Comparison of ENCODE assay signal across 8 cellular contexts in genomic region chr1:206606867-206607266, GRCh38. TPM values are rescaled to one million over a fixed set of nuclear protein-coding genes. Genes with fewer than 3 reads are reported as not detected.
A peak's percentile ranks its signal among the peaks of the same experiment; 100 is the strongest.
DNase-seq lines count a peak whose midpoint lies in the region; ATAC-seq, FAIRE-seq and TF ChIP-seq lines count a peak whose summit lies in the region.

No MANE protein-coding gene starts in this region.

- peaks cover 45% of the 10 kb centered on the region for H3K4me1 Mint-ChIP-seq in activated CD8-positive, alpha-beta T cell treated with anti-CD3 and anti-CD28 coated beads for 36 hours (ENCODE audit: low read depth)
- H3K4me1 Mint-ChIP-seq in activated CD8-positive, alpha-beta T cell treated with anti-CD3 and anti-CD28 coated beads, Interleukin-2, amount 10 ng/mL, durations not matched to agents 7 days and 5 days (ENCODE audit: low read depth): peaks cover 34% of the 10 kb centered on the region
- H3K4me1 Mint-ChIP-seq in astrocyte (ENCODE audit: low read depth, unreplicated experiment): peaks cover 5% of the 10 kb centered on the region
- H3K4me1 Mint-ChIP-seq in natural killer cell treated with Interleukin-12 subunit alpha and Interleukin-12 subunit beta and Interleukin-15 and Interleukin-18, amount 100 ng/mL, for 72 hours (ENCODE audit: low read depth in 2 of 2): peaks cover 42 to 45% of the 10 kb centered on the region in 2 donors

- CTCF ChIA-PET in activated CD8-positive, alpha-beta T cell treated with anti-CD3 and anti-CD28 coated beads for 36 hours (lab: Charles Lee): interaction anchor here (0.6 to 5.6 kb wide), 25 partner anchors 8 to 199 kb away, joined by 3 to 84 read pairs (median 6); partner anchors contain the start of gene DYRK3
- CTCF ChIA-PET in activated CD8-positive, alpha-beta T cell treated with anti-CD3 and anti-CD28 coated beads, Interleukin-2, amount 10 ng/mL, durations not matched to agents 7 days and 5 days (lab: Charles Lee): interaction anchor here (0.9 to 9.7 kb wide), 13 partner anchors 8 to 375 kb away, joined by 3 to 199 read pairs (median 5); partner anchors contain the start of gene DYRK3

- no peak for FAIRE-seq in astrocyte (lab: Jason Lieb, UNC)

- H3K27me3 Mint-ChIP-seq in activated CD8-positive, alpha-beta T cell treated with anti-CD3 and anti-CD28 coated beads for 36 hours: no peaks in the 10 kb centered on the region
- no peaks in the 10 kb centered on the region for H3K27me3 Mint-ChIP-seq in activated CD8-positive, alpha-beta T cell treated with anti-CD3 and anti-CD28 coated beads, Interleukin-2, amount 10 ng/mL, durations not matched to agents 7 days and 5 days (ENCODE audit: low read depth)
- no peaks in the 10 kb centered on the region for H3K27me3 Mint-ChIP-seq in astrocyte (ENCODE audit: low read depth, unreplicated experiment)
- H3K27me3 Mint-ChIP-seq in natural killer cell treated with Interleukin-12 subunit alpha and Interleukin-12 subunit beta and Interleukin-15 and Interleukin-18, amount 100 ng/mL, for 72 hours: no peaks in the 10 kb centered on the region

- POLR2A ChIA-PET in activated CD8-positive, alpha-beta T cell treated with anti-CD3 and anti-CD28 coated beads for 36 hours (lab: Charles Lee): interaction anchor here (0.7 to 1.0 kb wide), 3 partner anchors 15 to 34 kb away, joined by 3 to 4 read pairs (median 3); no protein-coding TSS in a partner anchor
- POLR2A ChIA-PET in activated CD8-positive, alpha-beta T cell treated with anti-CD3 and anti-CD28 coated beads, Interleukin-2, amount 10 ng/mL, durations not matched to agents 7 days and 5 days (lab: Charles Lee): no interaction called here

- H3K27me3 ChIP-seq in astrocyte (ENCODE audit: insufficient read depth, low read length): no peaks in the 10 kb centered on the region

- no peaks in the 10 kb centered on the region for H3K9me3 Mint-ChIP-seq in activated CD8-positive, alpha-beta T cell treated with anti-CD3 and anti-CD28 coated beads for 36 hours
- no peaks in the 10 kb centered on the region for H3K9me3 Mint-ChIP-seq in activated CD8-positive, alpha-beta T cell treated with anti-CD3 and anti-CD28 coated beads, Interleukin-2, amount 10 ng/mL, durations not matched to agents 7 days and 5 days (ENCODE audit: insufficient read depth)
- H3K9me3 Mint-ChIP-seq in astrocyte (ENCODE audit: unreplicated experiment): no peaks in the 10 kb centered on the region
- H3K9me3 Mint-ChIP-seq in natural killer cell treated with Interleukin-12 subunit alpha and Interleukin-12 subunit beta and Interleukin-15 and Interleukin-18, amount 100 ng/mL, for 72 hours: no peaks in the 10 kb centered on the region

- H3K4me1 ChIP-seq in astrocyte (ENCODE audit: insufficient read depth, low read length): peaks cover 7% of the 10 kb centered on the region

- TF ChIP-seq CTCF in activated CD8-positive, alpha-beta T cell treated with anti-CD3 and anti-CD28 coated beads for 36 hours (IDR thresholded peaks at IDR 0.05): peak; percentile 53
- peak; percentile 70 for TF ChIP-seq CTCF in astrocyte (IDR thresholded peaks at IDR 0.05; ENCODE audit: insufficient read depth, low read depth, low read length)

- H3K4me3 Mint-ChIP-seq in activated CD8-positive, alpha-beta T cell treated with anti-CD3 and anti-CD28 coated beads for 36 hours: no peak overlapping the region
- no peak overlapping the region for H3K4me3 Mint-ChIP-seq in activated CD8-positive, alpha-beta T cell treated with anti-CD3 and anti-CD28 coated beads, Interleukin-2, amount 10 ng/mL, durations not matched to agents 7 days and 5 days
- H3K4me3 Mint-ChIP-seq in astrocyte (ENCODE audit: unreplicated experiment): no peak overlapping the region
- H3K4me3 Mint-ChIP-seq in natural killer cell treated with Interleukin-12 subunit alpha and Interleukin-12 subunit beta and Interleukin-15 and Interleukin-18, amount 100 ng/mL, for 72 hours: no peak overlapping the region

- no peak overlapping the region for H2AFZ ChIP-seq in astrocyte (ENCODE audit: low read depth, low read length)

- H3K27ac ChIP-seq in astrocyte (ENCODE audit: low read depth, low read length): no peak overlapping the region

- H3K4me2 ChIP-seq in astrocyte (ENCODE audit: low read length): no peak overlapping the region

- H3K4me3 ChIP-seq in astrocyte (ENCODE audit: insufficient read depth, low read depth, low read length): no peak overlapping the region

- no peak for ATAC-seq in activated CD8-positive, alpha-beta T cell treated with anti-CD3 and anti-CD28 coated beads for 36 hours
- ATAC-seq in activated CD8-positive, alpha-beta T cell treated with anti-CD3 and anti-CD28 coated beads, Interleukin-2, amount 10 ng/mL, durations not matched to agents 7 days and 5 days: no peak
- ATAC-seq in natural killer cell treated with Interleukin-12 subunit alpha and Interleukin-12 subunit beta and Interleukin-15 and Interleukin-18, amount 100 ng/mL, for 72 hours: no peak
- no peak for ATAC-seq in GM18870 (IDR thresholded peaks at IDR 0.05; ENCODE audit: unreplicated experiment)
- no peak for ATAC-seq in left cardiac atrium
- ATAC-seq in HG03097 (IDR thresholded peaks at IDR 0.05; ENCODE audit: low FRiP score, unreplicated experiment): no peak

- H3K79me2 ChIP-seq in astrocyte (ENCODE audit: insufficient read depth, low read length): peaks cover 12% of the 10 kb centered on the region

- H3K36me3 Mint-ChIP-seq in activated CD8-positive, alpha-beta T cell treated with anti-CD3 and anti-CD28 coated beads for 36 hours (ENCODE audit: low read depth): peaks cover 67% of the 10 kb centered on the region
- H3K36me3 Mint-ChIP-seq in activated CD8-positive, alpha-beta T cell treated with anti-CD3 and anti-CD28 coated beads, Interleukin-2, amount 10 ng/mL, durations not matched to agents 7 days and 5 days (ENCODE audit: low read depth): peaks cover 42% of the 10 kb centered on the region
- H3K36me3 Mint-ChIP-seq in astrocyte (ENCODE audit: low read depth, unreplicated experiment): peaks cover 8% of the 10 kb centered on the region
- H3K36me3 Mint-ChIP-seq in natural killer cell treated with Interleukin-12 subunit alpha and Interleukin-12 subunit beta and Interleukin-15 and Interleukin-18, amount 100 ng/mL, for 72 hours: peaks cover 29% of the 10 kb centered on the region

- no peak overlapping the region for H3K9ac ChIP-seq in astrocyte (ENCODE audit: low read length)

- intact Hi-C loops in activated CD8-positive, alpha-beta T cell treated with anti-CD3 and anti-CD28 coated beads for 36 hours (cut with micrococcal nuclease): loop anchor here (10.0 kb wide), 1 partner anchor 58 kb away; no protein-coding TSS in a partner anchor
- intact Hi-C loops in left cardiac atrium (cut with DNase I): no loop called here

- H3K36me3 ChIP-seq in astrocyte (ENCODE audit: insufficient read depth, low read length): peaks cover 11% of the 10 kb centered on the region

- H3K27ac Mint-ChIP-seq in activated CD8-positive, alpha-beta T cell treated with anti-CD3 and anti-CD28 coated beads for 36 hours: peak overlapping the region; percentile 36
- H3K27ac Mint-ChIP-seq in activated CD8-positive, alpha-beta T cell treated with anti-CD3 and anti-CD28 coated beads, Interleukin-2, amount 10 ng/mL, durations not matched to agents 7 days and 5 days: no peak overlapping the region
- no peak overlapping the region for H3K27ac Mint-ChIP-seq in astrocyte (ENCODE audit: unreplicated experiment)
- peak overlapping the region; percentile 41 to 98 for H3K27ac Mint-ChIP-seq in natural killer cell treated with Interleukin-12 subunit alpha and Interleukin-12 subunit beta and Interleukin-15 and Interleukin-18, amount 100 ng/mL, for 72 hours

- no peaks in the 10 kb centered on the region for H3K9me3 ChIP-seq in astrocyte (ENCODE audit: insufficient read depth, low read depth, low read length)

- H4K20me1 ChIP-seq in astrocyte (ENCODE audit: insufficient read depth, low read length): no peaks in the 10 kb centered on the region

- DNase-seq in activated CD8-positive, alpha-beta T cell treated with anti-CD3 and anti-CD28 coated beads for 36 hours: peak; percentile 49
- DNase-seq in activated CD8-positive, alpha-beta T cell treated with anti-CD3 and anti-CD28 coated beads, Interleukin-2, amount 10 ng/mL, durations not matched to agents 7 days and 5 days: no peak
- DNase-seq in MV-4-11 (lab: John Stamatoyannopoulos, UW) (peak; percentile 22), astrocyte (ENCODE audit: low read depth) (peak; percentile 12), left cardiac atrium (no peak)
- no peak for DNase-seq in natural killer cell treated with Interleukin-12 subunit alpha and Interleukin-12 subunit beta and Interleukin-15 and Interleukin-18, amount 100 ng/mL, for 72 hours (ENCODE audit: low spot score)

RNA-seq across cellular contexts. Expression of gene EIF2D, which starts 5.4 kb away (rescaled TPM):
- 100 to 1,000 TPM; 100 to 102 TPM for total RNA-seq in activated CD8-positive, alpha-beta T cell treated with anti-CD3 and anti-CD28 coated beads for 36 hours
- total RNA-seq in activated CD8-positive, alpha-beta T cell treated with anti-CD3 and anti-CD28 coated beads, Interleukin-2, amount 10 ng/mL, durations not matched to agents 7 days and 5 days: 10 to 100 TPM; 41.6 to 45.1 TPM
- total RNA-seq in astrocyte (27.3 and 33.6 TPM in 2 replicates), left cardiac atrium (10 to 100 TPM; 22.9 to 27.8 TPM)
- total RNA-seq in natural killer cell treated with Interleukin-12 subunit alpha and Interleukin-12 subunit beta and Interleukin-15 and Interleukin-18, amount 100 ng/mL, for 72 hours: 10 to 100 TPM; 49.1 to 91.5 TPM

RNA-seq across cellular contexts. Expression of gene DYRK3, which starts 28.5 kb away (rescaled TPM):
- 1 to 10 TPM; 4.7 to 4.9 TPM for total RNA-seq in activated CD8-positive, alpha-beta T cell treated with anti-CD3 and anti-CD28 coated beads for 36 hours
- total RNA-seq in activated CD8-positive, alpha-beta T cell treated with anti-CD3 and anti-CD28 coated beads, Interleukin-2, amount 10 ng/mL, durations not matched to agents 7 days and 5 days: 1 to 10 TPM; 5.3 to 5.9 TPM
- total RNA-seq in astrocyte (8.2 and 8.7 TPM in 2 replicates), left cardiac atrium (10 to 100 TPM; 12.4 to 18.7 TPM)
- 1 to 10 TPM; 5.6 to 8.8 TPM for total RNA-seq in natural killer cell treated with Interleukin-12 subunit alpha and Interleukin-12 subunit beta and Interleukin-15 and Interleukin-18, amount 100 ng/mL, for 72 hours

Comparison
In these comparisons a context has a peak if more than half of its experiments do, and no peak if none do; other contexts are left out.
1. DNase-seq: peak in activated CD8-positive, alpha-beta T cell treated with anti-CD3 and anti-CD28 coated beads for 36 hours (single experiment), MV-4-11 (single experiment) and astrocyte (single experiment); none in activated CD8-positive, alpha-beta T cell treated with anti-CD3 and anti-CD28 coated beads, Interleukin-2, amount 10 ng/mL, durations not matched to agents 7 days and 5 days (single experiment), natural killer cell treated with Interleukin-12 subunit alpha and Interleukin-12 subunit beta and Interleukin-15 and Interleukin-18, amount 100 ng/mL, for 72 hours (single experiment) and left cardiac atrium (single experiment).
2. H3K27ac Mint-ChIP-seq: peak in activated CD8-positive, alpha-beta T cell treated with anti-CD3 and anti-CD28 coated beads for 36 hours (single experiment) and natural killer cell treated with Interleukin-12 subunit alpha and Interleukin-12 subunit beta and Interleukin-15 and Interleukin-18, amount 100 ng/mL, for 72 hours (2 of 2); none in activated CD8-positive, alpha-beta T cell treated with anti-CD3 and anti-CD28 coated beads, Interleukin-2, amount 10 ng/mL, durations not matched to agents 7 days and 5 days (single experiment) and astrocyte (single experiment).